In the genomic region with DNA sequence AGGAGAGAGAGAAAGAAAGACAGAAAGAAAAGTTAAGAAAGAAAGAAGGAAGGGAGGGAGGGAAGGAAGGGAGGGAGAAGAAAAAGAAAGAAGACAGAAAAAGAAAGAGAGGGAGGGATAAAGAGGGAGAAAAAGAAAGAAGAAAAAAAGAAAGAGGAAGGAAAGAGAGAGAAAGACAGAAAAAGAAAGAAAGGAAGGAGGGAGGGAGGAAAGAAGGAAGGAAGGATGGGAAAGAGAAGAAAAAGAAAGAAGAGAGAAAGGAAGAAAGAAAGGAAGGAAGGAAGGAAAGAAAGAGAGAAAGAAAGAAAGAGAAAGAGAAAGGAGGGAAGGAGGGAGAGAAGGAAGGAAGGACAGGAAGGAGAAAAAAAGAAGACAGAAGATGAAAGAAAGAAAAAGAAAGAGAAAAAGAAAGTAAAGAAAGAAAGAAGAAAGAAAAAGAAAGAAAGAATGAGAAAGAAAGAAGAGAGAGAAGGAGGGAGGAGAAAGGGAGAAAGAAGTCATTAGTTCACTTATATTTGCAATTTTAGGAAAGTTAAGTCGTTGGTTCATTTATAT, we compare ENCODE assay signal across 20 cellular contexts.
DNase-seq lines count a peak whose midpoint lies in the region; ATAC-seq, FAIRE-seq and TF ChIP-seq lines count a peak whose summit lies in the region.
"Had no signal": no experiment of that assay in that cellular context is flagged by ENCODE, and none has a peak within 500 bp of the region (broad histone marks: within the 10 kb centered on the region; RNA-seq: fewer than 3 reads in every experiment).

No MANE protein-coding gene starts in this region.

- H4K20me1 ChIP-seq in K562 (replicated peaks; ENCODE audit: control insufficient read depth, insufficient read depth, low read length): no peaks in the 10 kb centered on the region

- no peak for TF ChIP-seq POLR2A in K562 (conservative IDR thresholded peaks at IDR 0.05)

- peak overlapping the region; percentile 55 for H3K27ac Mint-ChIP-seq in activated naive CD4-positive, alpha-beta T cell treated with anti-CD3 and anti-CD28 coated beads, Interleukin-2, amount 50 U/mL, for 24 hours
- peak overlapping the region; percentile 79 for H3K27ac Mint-ChIP-seq in stimulated activated naive B cell treated with anti-CD40 and anti-IgM and Interleukin-4, amounts not matched to agents 10 μg/mL and 1 μg/mL and 100 μg/mL, for 72 hours

- H3K9me3 ChIP-seq in K562 (replicated peaks; ENCODE audit: control insufficient read depth, insufficient read depth, low read depth, low read length): no peaks in the 10 kb centered on the region
- H3K9me3 ChIP-seq in aorta (ENCODE audit: control insufficient read depth, low read length): no peaks in the 10 kb centered on the region
- H3K9me3 ChIP-seq: HAP-1, SK-N-SH had no signal

- CTCF ChIA-PET in K562 (lab: Yijun Ruan, JAX; ENCODE audit: low intra/inter-chr PET ratio): no interaction called here

- H3K9me3 Mint-ChIP-seq in activated naive CD4-positive, alpha-beta T cell treated with anti-CD3 and anti-CD28 coated beads, Interleukin-2, amount 50 U/mL, for 24 hours: no peaks in the 10 kb centered on the region
- no peaks in the 10 kb centered on the region for H3K9me3 Mint-ChIP-seq in stimulated activated naive B cell treated with anti-CD40 and anti-IgM and Interleukin-4, amounts not matched to agents 10 μg/mL and 1 μg/mL and 100 μg/mL, for 72 hours

- DNase-seq in activated naive CD4-positive, alpha-beta T cell (lab: John Stamatoyannopoulos, UW): no peak
- DNase-seq in GM19239 (ENCODE audit: insufficient read length, low spot score): no peak
- no peak for DNase-seq in K562 (ENCODE audit: extremely low read depth in 1 of 4, low spot score in 3 of 4)
- DNase-seq in stimulated activated naive B cell treated with anti-CD40 and anti-IgM and Interleukin-4, amounts not matched to agents 10 μg/mL and 1 μg/mL and 100 μg/mL, for 72 hours: no peak
- DNase-seq in aorta: no peak
- no peak for DNase-seq in nucleus accumbens (lab: John Stamatoyannopoulos, UW)
- DNase-seq: KBM-7; NCI-H1105 treated with DMSO at 0.1 percent for 48 hours; NCI-H2029 treated with DMSO at 0.1 percent for 48 hours; NCI-H446 treated with DMSO at 0.1 percent for 48 hours; NCI-H526; NCI-H82; NK-92 treated with Interleukin-12 subunit alpha and Interleukin-12 subunit beta, amount 100 ng/mL, for 24 hours; PC-3; SK-N-SH had no signal

- no peaks in the 10 kb centered on the region for H3K79me2 ChIP-seq in K562 (ENCODE audit: control insufficient read depth, insufficient read depth, low read length)

- H3K4me1 Mint-ChIP-seq in activated naive CD4-positive, alpha-beta T cell treated with anti-CD3 and anti-CD28 coated beads, Interleukin-2, amount 50 U/mL, for 24 hours: no peaks in the 10 kb centered on the region
- H3K4me1 Mint-ChIP-seq in stimulated activated naive B cell treated with anti-CD40 and anti-IgM and Interleukin-4, amounts not matched to agents 10 μg/mL and 1 μg/mL and 100 μg/mL, for 72 hours: peaks cover 5 to 6% of the 10 kb centered on the region in 2 donors

- H3K27me3 ChIP-seq in K562 (ENCODE audit: control insufficient read depth in 2 of 2, insufficient read depth in 2 of 2, low read length in 2 of 2) (no peaks in the 10 kb centered on the region), aorta (ENCODE audit: control insufficient read depth in 1 of 2, insufficient read depth in 2 of 2, low read length in 1 of 2) (no peaks in the 10 kb centered on the region)

- no peaks in the 10 kb centered on the region for H3K27me3 Mint-ChIP-seq in activated naive CD4-positive, alpha-beta T cell treated with anti-CD3 and anti-CD28 coated beads, Interleukin-2, amount 50 U/mL, for 24 hours
- no peaks in the 10 kb centered on the region for H3K27me3 Mint-ChIP-seq in stimulated activated naive B cell treated with anti-CD40 and anti-IgM and Interleukin-4, amounts not matched to agents 10 μg/mL and 1 μg/mL and 100 μg/mL, for 72 hours

- H3K27ac ChIP-seq in K562 (ENCODE audit: extremely low read depth, low read depth, low read length) (no peak overlapping the region), aorta (ENCODE audit: low read depth in 1 of 2, low read length in 2 of 2) (no peak overlapping the region)
- H3K27ac ChIP-seq: C4-2B had no signal

- FAIRE-seq in GM19239 (lab: Jason Lieb, UNC) (peak; percentile 21), K562 (lab: Jason Lieb, UNC) (no peak)
- FAIRE-seq: D721Med, HTR-8/SVneo had no signal

- no peak overlapping the region for H3K9ac ChIP-seq in K562 (ENCODE audit: insufficient read depth in 1 of 2, low read depth in 2 of 2, low read length in 2 of 2)
- H3K9ac ChIP-seq: SK-N-SH had no signal

- H3K36me3 Mint-ChIP-seq in activated naive CD4-positive, alpha-beta T cell treated with anti-CD3 and anti-CD28 coated beads, Interleukin-2, amount 50 U/mL, for 24 hours: no peaks in the 10 kb centered on the region
- no peaks in the 10 kb centered on the region for H3K36me3 Mint-ChIP-seq in stimulated activated naive B cell treated with anti-CD40 and anti-IgM and Interleukin-4, amounts not matched to agents 10 μg/mL and 1 μg/mL and 100 μg/mL, for 72 hours

- H3K36me3 ChIP-seq in K562 (ENCODE audit: control insufficient read depth, insufficient read depth, low read length) (no peaks in the 10 kb centered on the region), aorta (ENCODE audit: control insufficient read depth in 1 of 2, insufficient read depth in 2 of 2, low read length in 1 of 2) (no peaks in the 10 kb centered on the region)
- H3K36me3 ChIP-seq: HAP-1 had no signal

- H3K4me3 Mint-ChIP-seq in activated naive CD4-positive, alpha-beta T cell treated with anti-CD3 and anti-CD28 coated beads, Interleukin-2, amount 50 U/mL, for 24 hours: no peak overlapping the region
- no peak overlapping the region for H3K4me3 Mint-ChIP-seq in stimulated activated naive B cell treated with anti-CD40 and anti-IgM and Interleukin-4, amounts not matched to agents 10 μg/mL and 1 μg/mL and 100 μg/mL, for 72 hours

- no peak overlapping the region for H3K4me2 ChIP-seq in K562 (ENCODE audit: insufficient read depth, low read length)
- H3K4me2 ChIP-seq: SK-N-SH had no signal

- no peak overlapping the region for H2AFZ ChIP-seq in K562 (ENCODE audit: low read depth, low read length)

- no peak for TF ChIP-seq RAD21 in K562 (CRISPR knock-in tag; conservative IDR thresholded peaks at IDR 0.05 in 1 of 2, IDR thresholded peaks at IDR 0.05 in 1 of 2)

- BruUV-seq in K562 (replicated peaks; lab: Mats Ljungman, UMichigan): no TSS peak

- TF ChIP-seq EP300 in K562 (IDR thresholded peaks at IDR 0.05; ENCODE audit: low read length): no peak

- H3K4me1 ChIP-seq in K562 (replicated peaks in 1 of 2; ENCODE audit: control insufficient read depth in 2 of 2, insufficient read depth in 2 of 2, low read length in 2 of 2) (no peaks in the 10 kb centered on the region; a peak in 1 of 5 replicates), aorta (ENCODE audit: control insufficient read depth in 1 of 2, insufficient read depth in 2 of 2, low read length in 2 of 2) (no peaks in the 10 kb centered on the region)
- H3K4me1 ChIP-seq: HAP-1 had no signal

- H3K4me3 ChIP-seq in K562 (no peak overlapping the region), aorta (ENCODE audit: low read length in 2 of 2) (no peak overlapping the region)
- H3K4me3 ChIP-seq: HAP-1 had no signal

- no peak for TF ChIP-seq CTCF in K562 (IDR thresholded peaks at IDR 0.05 in 2 of 3, conservative IDR thresholded peaks at IDR 0.05 in 1 of 3; ENCODE audit: insufficient read depth in 2 of 3, low read depth in 1 of 3, low read length in 3 of 3)

- intact Hi-C loops in K562 (cut with micrococcal nuclease) (no loop called here), aorta (cut with DNase I) (no loop called here)

- in situ Hi-C loops in K562 (cut with MboI): no loop called here

- no peak for ATAC-seq in K562
- ATAC-seq in stimulated activated naive B cell treated with anti-CD40 and anti-IgM and Interleukin-4, amounts not matched to agents 10 μg/mL and 1 μg/mL and 100 μg/mL, for 72 hours (replicated peaks): no peak
- no peak for ATAC-seq in aorta (ENCODE audit: low FRiP score)
- ATAC-seq: PC-3 had no signal

- no peaks in the 10 kb centered on the region for H3K9me1 ChIP-seq in K562 (ENCODE audit: control insufficient read depth, insufficient read depth, low read length)

- POLR2A ChIA-PET in K562 (lab: Yijun Ruan, JAX): no interaction called here

- WGBS in K562 (ENCODE audit: insufficient coverage, low coverage, missing lambda C conversion rate): 0% methylated on average over 1 of the region's 1 CpG
- WGBS in aorta, 2 donors: 70 to 85% methylated on average over 1 of the region's 1 CpG

TF ChIP-seq in K562, 482 proteins besides CTCF, POLR2A, EP300 and RAD21:
- no peak for TF ChIP-seq ZNF644 (tag; IDR thresholded peaks at IDR 0.05; ENCODE audit: low read depth)
- TF ChIP-seq, protein P1, sequence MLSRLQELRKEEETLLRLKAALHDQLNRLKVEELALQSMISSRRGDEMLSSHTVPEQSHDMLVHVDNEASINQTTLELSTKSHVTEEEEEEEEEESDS (CRISPR knock-in tag; IDR thresholded peaks at IDR 0.05): no peak
- TF ChIP-seq, protein P2, sequence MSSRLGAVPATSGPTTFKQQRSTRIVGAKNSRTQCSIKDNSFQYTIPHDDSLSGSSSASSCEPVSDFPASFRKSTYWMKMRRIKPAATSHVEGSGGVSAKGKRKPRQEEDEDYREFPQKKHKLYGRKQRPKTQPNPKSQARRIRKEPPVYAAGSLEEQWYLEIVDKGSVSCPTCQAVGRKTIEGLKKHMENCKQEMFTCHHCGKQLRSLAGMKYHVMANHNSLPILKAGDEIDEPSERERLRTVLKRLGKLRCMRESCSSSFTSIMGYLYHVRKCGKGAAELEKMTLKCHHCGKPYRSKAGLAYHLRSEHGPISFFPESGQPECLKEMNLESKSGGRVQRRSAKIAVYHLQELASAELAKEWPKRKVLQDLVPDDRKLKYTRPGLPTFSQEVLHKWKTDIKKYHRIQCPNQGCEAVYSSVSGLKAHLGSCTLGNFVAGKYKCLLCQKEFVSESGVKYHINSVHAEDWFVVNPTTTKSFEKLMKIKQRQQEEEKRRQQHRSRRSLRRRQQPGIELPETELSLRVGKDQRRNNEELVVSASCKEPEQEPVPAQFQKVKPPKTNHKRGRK (tag; IDR thresholded peaks at IDR 0.05): peak; percentile 72
